ENCODE assay signal across 8 cellular contexts in the genomic region with DNA sequence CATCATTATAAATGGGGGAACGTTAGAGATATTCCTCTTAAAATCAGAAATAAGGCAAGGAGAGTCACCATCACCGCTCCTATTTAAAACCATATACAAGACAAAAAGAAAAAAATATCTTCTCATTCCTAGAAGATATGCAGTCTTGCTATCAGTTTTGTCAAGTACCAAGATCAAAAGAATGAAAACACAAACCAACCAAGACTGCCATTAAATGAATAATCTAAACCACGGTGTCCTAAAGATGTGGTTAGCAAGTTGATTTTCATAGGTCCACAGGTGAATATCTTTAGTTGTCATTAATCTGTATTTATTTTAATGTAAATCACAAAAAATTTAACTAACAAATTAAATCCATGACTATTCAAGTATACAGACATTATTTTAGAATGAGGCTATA.
"Had no signal": no experiment of that assay in that cellular context is flagged by ENCODE, and none has a peak within 500 bp of the region (broad histone marks: within the 10 kb centered on the region; RNA-seq: fewer than 3 reads in every experiment).

No MANE protein-coding gene starts in this region.

- DNase-seq: GM23248, GOT3, H7, HFFc6, IMR-90 had no signal

- H3K27ac ChIP-seq: GM23248 had no signal

- H3K4me3 ChIP-seq: GM23248, HAP-1, K562 had no signal

- H3K36me3 ChIP-seq: HAP-1 had no signal

- H3K9ac ChIP-seq: GM23248 had no signal

- H3K9me3 ChIP-seq: HAP-1 had no signal

- ATAC-seq: HCT116, K562 had no signal

- H3K4me3 Mint-ChIP-seq: HFFc6 had no signal

- H2AFZ ChIP-seq: GM23248 had no signal

- H3K27ac Mint-ChIP-seq: HFFc6 had no signal
